19 cellular contexts compared by ENCODE assay signal in genomic region chr19:51347209-51347928, GRCh38. TPM values are rescaled to one million over a fixed set of nuclear protein-coding genes. Genes with fewer than 3 reads are reported as not detected.
DNase-seq lines count a peak whose midpoint lies in the region; ATAC-seq, FAIRE-seq and TF ChIP-seq lines count a peak whose summit lies in the region.
"Had no signal": no experiment of that assay in that cellular context is flagged by ENCODE, and none has a peak within 500 bp of the region (broad histone marks: within the 10 kb centered on the region; RNA-seq: fewer than 3 reads in every experiment).

No MANE protein-coding gene starts in this region.

- CTCF ChIA-PET in A549 (lab: Yijun Ruan, JAX), result interaction anchor here (0.7 to 1.7 kb wide), 3 partner anchors 16 to 25 kb away, joined by 3 to 5 read pairs (median 4); partner anchors contain the start of genes ETFB and NKG7
- CTCF ChIA-PET in Caco-2 (lab: Charles Lee), result interaction anchor here (1.1 kb wide), 1 partner anchor 18 kb away, joined by 4 read pairs; no protein-coding TSS in a partner anchor

- no peaks in the 10 kb centered on the region for H3K9me3 ChIP-seq in A549
- no peaks in the 10 kb centered on the region for H3K9me3 ChIP-seq in Caco-2
- H3K9me3 ChIP-seq in kidney (ENCODE audit: control insufficient read depth in 1 of 2, low read length in 2 of 2), result no peaks in the 10 kb centered on the region
- H3K9me3 ChIP-seq: HAP-1 had no signal

- H3K4me1 ChIP-seq in A549 (peaks cover 42% of the 10 kb centered on the region), Caco-2 (peaks cover 40% of the 10 kb centered on the region), kidney (ENCODE audit: control insufficient read depth in 1 of 2, insufficient read depth in 1 of 2, low read depth in 1 of 2, low read length in 2 of 2) (peaks cover 0 to 3% of the 10 kb centered on the region in 2 donors)
- H3K4me1 ChIP-seq: HAP-1 had no signal

- H3K9me3 Mint-ChIP-seq in Caco-2 (ENCODE audit: unreplicated experiment) (no peaks in the 10 kb centered on the region), memory B cell (no peaks in the 10 kb centered on the region)

- 74% methylated on average over 10 of the region's 10 CpGs for WGBS in A549 (ENCODE audit: missing lambda C conversion rate)

- TF ChIP-seq CTCF in A549 (IDR thresholded peaks at IDR 0.05) (no peak), Caco-2 (IDR thresholded peaks at IDR 0.05; ENCODE audit: insufficient read depth in 1 of 2, low read depth in 1 of 2, low read length in 1 of 2, severe bottlenecking in 1 of 2, unreplicated experiment in 1 of 2) (no peak), kidney (IDR thresholded peaks at IDR 0.05; ENCODE audit: borderline replicate concordance, extremely low read depth, insufficient read depth) (no peak)

- POLR2A ChIA-PET in A549 (lab: Yijun Ruan, JAX), result no interaction called here
- POLR2A ChIA-PET in Caco-2 (lab: Charles Lee), result no interaction called here

- H3K27ac Mint-ChIP-seq in Caco-2 (ENCODE audit: unreplicated experiment) (peak overlapping the region; percentile 2), memory B cell (peak overlapping the region; percentile 1)

- H3K4me1 Mint-ChIP-seq in Caco-2 (ENCODE audit: low read depth, unreplicated experiment) (peaks cover 28% of the 10 kb centered on the region), memory B cell (peaks cover 27% of the 10 kb centered on the region)

- no peak overlapping the region for H3K9ac ChIP-seq in kidney (ENCODE audit: low read length in 2 of 2)

- ATAC-seq in A549 (no peak), memory B cell (ENCODE audit: low read depth) (no peak), GM21576 (IDR thresholded peaks at IDR 0.05; ENCODE audit: unreplicated experiment) (no peak), GM18861 (IDR thresholded peaks at IDR 0.05; ENCODE audit: unreplicated experiment) (no peak), HG02610 (IDR thresholded peaks at IDR 0.05; ENCODE audit: unreplicated experiment) (no peak)

- H3K4me3 Mint-ChIP-seq in Caco-2 (ENCODE audit: unreplicated experiment), result no peak overlapping the region
- no peak overlapping the region for H3K4me3 Mint-ChIP-seq in memory B cell

- H3K27ac ChIP-seq in A549, result peak overlapping the region; percentile 32 to 38; a peak in 2 of 6 replicates
- H3K27ac ChIP-seq in kidney (ENCODE audit: low read depth in 2 of 2, low read length in 2 of 2), result no peak overlapping the region
- H3K27ac ChIP-seq: SK-N-MC had no signal

- no peak for DNase-seq in A549 (ENCODE audit: low read depth in 1 of 2, low spot score in 1 of 2)
- no peak for DNase-seq in Caco-2
- DNase-seq in kidney, result peak; percentile 47
- no peak for DNase-seq in memory B cell (ENCODE audit: low spot score in 2 of 2)
- DNase-seq: ACHN; C1 segment of cervical spinal cord; DMS79 treated with DMSO at 0.1 percent for 48 hours; KBM-7; NCI-H1105; NCI-H1694; NK-92 treated with Interleukin-12 subunit alpha and Interleukin-12 subunit beta, amount 100 ng/mL, for 24 hours; SHP77 had no signal

- no peak for TF ChIP-seq RAD21 in A549 (conservative IDR thresholded peaks at IDR 0.05 in 1 of 2, IDR thresholded peaks at IDR 0.05 in 1 of 2)

- H3K36me3 ChIP-seq in Caco-2 (ENCODE audit: control insufficient read depth, insufficient read depth, low read length) (peaks cover 7% of the 10 kb centered on the region), kidney (ENCODE audit: control insufficient read depth in 1 of 2, insufficient read depth in 2 of 2, low read length in 2 of 2) (peaks cover 9 to 30% of the 10 kb centered on the region in 2 donors)

- TF ChIP-seq POLR2A in A549 (IDR thresholded peaks at IDR 0.05; ENCODE audit: low read length), result no peak

- H3K36me3 Mint-ChIP-seq in Caco-2 (ENCODE audit: insufficient read depth, unreplicated experiment), result peaks cover 66% of the 10 kb centered on the region
- H3K36me3 Mint-ChIP-seq in memory B cell, result peaks cover 21% of the 10 kb centered on the region

- no TSS peak for BruUV-seq in Caco-2 (replicated peaks; lab: Mats Ljungman, UMichigan)

- TF ChIP-seq EP300 in A549 (IDR thresholded peaks at IDR 0.05), result no peak

- H3K27me3 Mint-ChIP-seq in Caco-2 (ENCODE audit: insufficient read depth, unreplicated experiment) (no peaks in the 10 kb centered on the region), memory B cell (no peaks in the 10 kb centered on the region)

- intact Hi-C loops in Caco-2 (cut with micrococcal nuclease; ENCODE audit: unreplicated experiment), result no loop called here
- intact Hi-C loops in kidney (cut with DNase I), result no loop called here

- no peak for FAIRE-seq in A549 (lab: Jason Lieb, UNC)
- FAIRE-seq in kidney (lab: Jason Lieb, UNC), result no peak
- FAIRE-seq: RCC 7860 had no signal

- H3K4me3 ChIP-seq in A549 (no peak overlapping the region), Caco-2 (ENCODE audit: low read depth, low read length) (no peak overlapping the region), kidney (ENCODE audit: low read length in 2 of 2) (no peak overlapping the region)
- H3K4me3 ChIP-seq: HAP-1, SK-N-MC had no signal

- H3K4me2 ChIP-seq in A549, result peak overlapping the region; percentile 41; the same call in 2 of the 3 replicates

- no peaks in the 10 kb centered on the region for H3K27me3 ChIP-seq in Caco-2 (replicated peaks; ENCODE audit: control insufficient read depth, insufficient read depth, low read length)

TF ChIP-seq in A549, 52 proteins besides CTCF, POLR2A, EP300 and RAD21 (continues in another document):
- no peak for TF ChIP-seq RCOR1 (IDR thresholded peaks at IDR 0.05; ENCODE audit: low read depth, low read length)
- TF ChIP-seq HMGXB4 (CRISPR knock-in tag; IDR thresholded peaks at IDR 0.05; ENCODE audit: borderline replicate concordance), result no peak
- TF ChIP-seq HEYL (CRISPR knock-in tag; IDR thresholded peaks at IDR 0.05), result no peak
- TF ChIP-seq ZFP36 (IDR thresholded peaks at IDR 0.05; ENCODE audit: borderline replicate concordance, partially characterized antibody), result no peak
- TF ChIP-seq HOXA7 (CRISPR knock-in tag; IDR thresholded peaks at IDR 0.05), result no peak
- no peak for TF ChIP-seq EHMT2 (IDR thresholded peaks at IDR 0.05; ENCODE audit: low read depth)
- no peak for TF ChIP-seq ZC3H11A (IDR thresholded peaks at IDR 0.05)
- TF ChIP-seq HDAC2 (IDR thresholded peaks at IDR 0.05), result no peak
- no peak for TF ChIP-seq JUN (IDR thresholded peaks at IDR 0.05)
- TF ChIP-seq JUNB (IDR thresholded peaks at IDR 0.05), result no peak

RNA-seq across cellular contexts. Expression of gene VSIG10L, which starts 5.4 kb away (rescaled TPM):
- 8.6 and 9.2 TPM in 2 replicates for polyA plus RNA-seq in A549 (2011; rRNA removed)
- polyA plus RNA-seq in A549 (2012; cell fraction: cytosol; rRNA removed), result 7.0 and 9.4 TPM in 2 replicates
- polyA plus RNA-seq in A549 (2012; cell fraction: nucleus; rRNA removed), result 11.1 and 11.7 TPM in 2 replicates
- 5.7 to 6.8 TPM (median 6.7 TPM) in 3 replicates for polyA plus RNA-seq in A549 (2017; fragmentation: RNase III; extraction: RNeasy Plus Mini Kit Qiagen cat#74134 plus additional on column Dnase treatment)
- polyA minus RNA-seq in A549 (2011; rRNA and poly(A)+ RNA removed), result 1.1 and 2.0 TPM in 2 replicates
- total RNA-seq in Caco-2 (2022), result 4.5 and 5.0 TPM in 2 replicates
- total RNA-seq in kidney, result 1.8 TPM
- 2.2 TPM for polyA plus RNA-seq in kidney (ENCODE audit: insufficient read depth, low read depth, low replicate concordance)

RNA-seq across cellular contexts. Expression of gene ETFB, which starts 18.8 kb away (rescaled TPM):
- 112 and 149 TPM in 2 replicates for polyA plus RNA-seq in A549 (2011; rRNA removed)
- 383 and 541 TPM in 2 replicates for polyA plus RNA-seq in A549 (2012; cell fraction: cytosol; rRNA removed)
- polyA plus RNA-seq in A549 (2012; cell fraction: nucleus; rRNA removed), result 250 and 291 TPM in 2 replicates
- 262 to 270 TPM (median 267 TPM) in 3 replicates for polyA plus RNA-seq in A549 (2017; fragmentation: RNase III; extraction: RNeasy Plus Mini Kit Qiagen cat#74134 plus additional on column Dnase treatment)
- polyA minus RNA-seq in A549 (2011; rRNA and poly(A)+ RNA removed), result 78.4 and 147 TPM in 2 replicates
- total RNA-seq in Caco-2 (2022), result 228 and 239 TPM in 2 replicates
- total RNA-seq in kidney, result 76.8 TPM
- polyA plus RNA-seq in kidney (ENCODE audit: insufficient read depth, low read depth, low replicate concordance), result 620 TPM

RNA-seq across cellular contexts. Expression of gene CLDND2, which starts 21.4 kb away (rescaled TPM):
- 1.1 and 1.7 TPM in 2 replicates for polyA plus RNA-seq in A549 (2011; rRNA removed)
- polyA plus RNA-seq in A549 (2012; cell fraction: cytosol; rRNA removed), result 0.75 and 0.91 TPM in 2 replicates
- 0.36 and 0.48 TPM in 2 replicates for polyA plus RNA-seq in A549 (2012; cell fraction: nucleus; rRNA removed)
- 1.7 to 3.0 TPM (median 2.8 TPM) in 3 replicates for polyA plus RNA-seq in A549 (2017; fragmentation: RNase III; extraction: RNeasy Plus Mini Kit Qiagen cat#74134 plus additional on column Dnase treatment)
- polyA minus RNA-seq in A549 (2011; rRNA and poly(A)+ RNA removed), result not detected in 2 replicates
- 1.6 TPM in 1 of 2 replicates, not detected in the other for total RNA-seq in Caco-2 (2022)
- total RNA-seq in kidney, result 1.1 TPM
- 6.9 TPM for polyA plus RNA-seq in kidney (ENCODE audit: insufficient read depth, low read depth, low replicate concordance)

RNA-seq across cellular contexts. Expression of gene NKG7, which starts 25.1 kb away (rescaled TPM):
- not detected in 2 replicates for polyA plus RNA-seq in A549 (2011; rRNA removed)
- not detected in 2 replicates for polyA plus RNA-seq in A549 (2012; cell fraction: cytosol; rRNA removed)
- polyA plus RNA-seq in A549 (2012; cell fraction: nucleus; rRNA removed), result not detected in 2 replicates
- polyA plus RNA-seq in A549 (2017; fragmentation: RNase III; extraction: RNeasy Plus Mini Kit Qiagen cat#74134 plus additional on column Dnase treatment), result not detected in 3 replicates
- polyA minus RNA-seq in A549 (2011; rRNA and poly(A)+ RNA removed), result not detected in 2 replicates
- not detected in 2 replicates for total RNA-seq in Caco-2 (2022)
- total RNA-seq in kidney, result 7.9 TPM
- polyA plus RNA-seq in kidney (ENCODE audit: insufficient read depth, low read depth, low replicate concordance), result 3.5 TPM
- total RNA-seq: NCI-H460 had no signal

RNA-seq across cellular contexts. Expression of gene IGLON5, which starts 35.9 kb away (rescaled TPM):
- polyA plus RNA-seq in A549 (2011; rRNA removed) (0.04 and 0.08 TPM in 2 replicates), A549 (2017; fragmentation: RNase III; extraction: RNeasy Plus Mini Kit Qiagen cat#74134 plus additional on column Dnase treatment) (0.05 to 0.06 TPM in 2 of 3 replicates, not detected in the other), kidney (ENCODE audit: insufficient read depth, low read depth, low replicate concordance) (0.15 TPM)
- polyA plus RNA-seq in A549 (2012; cell fraction: cytosol; rRNA removed), result 0.01 and 0.03 TPM in 2 replicates
- polyA plus RNA-seq in A549 (2012; cell fraction: nucleus; rRNA removed), result 0.05 TPM in 1 of 2 replicates, not detected in the other
- not detected in 2 replicates for polyA minus RNA-seq in A549 (2011; rRNA and poly(A)+ RNA removed)
- total RNA-seq in Caco-2 (2022) (not detected in 2 replicates), kidney (not detected)
- total RNA-seq: NCI-H460 had no signal

Comparison
In these comparisons a context has a peak if more than half of its experiments do, and no peak if none do; other contexts are left out.
1. H3K27ac ChIP-seq: peak in A549 (2 of 2); none in kidney (0 of 2).